In the genomic region with DNA sequence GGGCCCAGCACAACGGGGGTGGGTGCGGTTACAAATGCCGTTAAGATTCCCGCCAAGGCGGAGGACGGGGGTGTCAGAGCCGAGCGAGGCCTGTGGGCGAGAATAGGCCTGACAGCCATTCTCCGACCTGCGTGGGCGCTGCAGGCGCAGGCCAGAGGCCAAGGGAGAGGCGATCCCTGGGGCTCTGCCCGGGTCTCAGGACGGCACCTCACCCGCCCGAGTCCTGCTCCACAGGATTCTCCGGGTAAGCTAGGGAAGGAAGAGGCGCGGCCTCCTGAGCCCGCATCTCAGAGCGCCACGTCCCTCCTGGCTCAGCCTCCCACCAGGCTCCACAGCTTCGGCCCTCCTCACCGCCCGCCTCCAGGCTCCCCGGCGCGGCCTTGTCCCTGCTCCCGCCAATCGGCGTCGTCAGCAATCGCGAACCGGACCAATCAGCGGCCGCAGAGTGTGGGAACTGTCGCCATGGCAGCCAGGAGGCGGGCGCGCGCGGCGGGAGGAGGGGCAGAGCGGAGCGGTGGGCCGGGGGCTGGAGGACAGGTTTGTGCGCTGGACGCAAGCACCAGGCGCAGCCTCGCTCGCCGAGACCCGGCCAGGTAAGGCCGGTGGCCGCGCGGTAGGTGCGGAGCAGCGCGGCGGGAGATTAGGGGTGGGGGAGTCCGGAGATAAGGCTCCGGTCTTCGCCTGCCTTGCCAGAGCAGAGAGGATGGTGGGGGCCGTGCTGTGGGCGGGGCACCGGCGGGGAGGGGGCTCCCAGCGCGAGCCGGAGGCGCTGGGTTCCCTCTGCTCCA, we compare ENCODE assay signal across 8 cellular contexts. TPM values are rescaled to one million over a fixed set of nuclear protein-coding genes. Genes with fewer than 3 reads are reported as not detected.
DNase-seq lines count a peak whose midpoint lies in the region; ATAC-seq, FAIRE-seq and TF ChIP-seq lines count a peak whose summit lies in the region.

A gene (plus strand): TSS at position 504 of the 788 bp plus-strand sequence. CDS start 18,585 bp downstream, outside the sequence.

- ATAC-seq in GM18520 (IDR thresholded peaks at IDR 0.05; ENCODE audit: unreplicated experiment) (peak; percentile 98), HG03064 (IDR thresholded peaks at IDR 0.05; ENCODE audit: low read depth, unreplicated experiment) (peak; percentile 97), body of pancreas (peak; percentile 97), sciatic nerve (peak; percentile 100)

- H3K27me3 ChIP-seq in body of pancreas, result no peaks in the 10 kb centered on the region

- H3K27ac ChIP-seq in 22Rv1 (peak within 1 kb of the TSS; percentile 74), body of pancreas (peak within 1 kb of the TSS; percentile 88 to 96 (median 90))

- no peak for TF ChIP-seq CTCF in 22Rv1 (IDR thresholded peaks at IDR 0.05)
- no peak for TF ChIP-seq CTCF in body of pancreas (IDR thresholded peaks at IDR 0.05)

- no peaks in the 10 kb centered on the region for H3K36me3 ChIP-seq in body of pancreas (replicated peaks in 1 of 2; ENCODE audit: insufficient read depth in 1 of 2, low read depth in 2 of 2)

- H3K9me3 ChIP-seq in body of pancreas, result no peaks in the 10 kb centered on the region

- H3K4me3 ChIP-seq in body of pancreas, result peak within 1 kb of the TSS; percentile 47 to 92

- DNase-seq in NCI-H2107 treated with DMSO at 0.1 percent for 48 hours (lab: John Stamatoyannopoulos, UW; ENCODE audit: unreplicated experiment) (peak; percentile 82), body of pancreas (peak; percentile 97 to 98 (median 98)), iPS DF 19.7 (ENCODE audit: low read depth, low spot score) (peak; percentile 75), sciatic nerve (ENCODE audit: low spot score) (peak; percentile 99)

- peak; percentile 88 to 95 (median 89) for TF ChIP-seq POLR2A in body of pancreas (IDR thresholded peaks at IDR 0.05)

- intact Hi-C loops in body of pancreas (cut with DNase I), result loop anchor here (10.0 kb wide), 1 partner anchor 62 kb away; no protein-coding TSS in a partner anchor
- intact Hi-C loops in sciatic nerve (cut with DNase I), result no loop called here

- peaks cover 36% of the 10 kb centered on the region for H3K4me1 ChIP-seq in body of pancreas

- FAIRE-seq in TTC549 (lab: Jason Lieb, UNC), result peak; percentile 47

- 0% methylated on average over 10 to 75 of the region's 75 CpGs for WGBS in body of pancreas, 2 donors

RNA-seq across cellular contexts. Expression of the gene that starts here (rescaled TPM):
- total RNA-seq in body of pancreas (100 to 1,000 TPM; 106 to 156 TPM), sciatic nerve (51.3 TPM)

Comparison
In these comparisons a context has a peak if more than half of its experiments do, and no peak if none do; other contexts are left out.
1. Peak in every context shown above with its lines: DNase-seq, ATAC-seq, H3K4me3 ChIP-seq and H3K27ac ChIP-seq.